Comparison of ENCODE assay signal across 1 cellular context in genomic region chr3:47001731-47002489, GRCh38.
TF ChIP-seq lines count a peak whose summit lies in the region.

No MANE protein-coding gene starts in this region.

TF ChIP-seq in IMR-90, 13 proteins besides CTCF, POLR2A, EP300 and RAD21 (continued from another document):
- TF ChIP-seq, protein P1, sequence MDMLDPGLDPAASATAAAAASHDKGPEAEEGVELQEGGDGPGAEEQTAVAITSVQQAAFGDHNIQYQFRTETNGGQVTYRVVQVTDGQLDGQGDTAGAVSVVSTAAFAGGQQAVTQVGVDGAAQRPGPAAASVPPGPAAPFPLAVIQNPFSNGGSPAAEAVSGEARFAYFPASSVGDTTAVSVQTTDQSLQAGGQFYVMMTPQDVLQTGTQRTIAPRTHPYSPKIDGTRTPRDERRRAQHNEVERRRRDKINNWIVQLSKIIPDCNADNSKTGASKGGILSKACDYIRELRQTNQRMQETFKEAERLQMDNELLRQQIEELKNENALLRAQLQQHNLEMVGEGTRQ (IDR thresholded peaks at IDR 0.05; ENCODE audit: low read depth, low read length), result no peak
